16 cellular contexts compared by ENCODE assay signal in genomic region chr16:48511716-48512115, GRCh38.
DNase-seq lines count a peak whose midpoint lies in the region; ATAC-seq, FAIRE-seq and TF ChIP-seq lines count a peak whose summit lies in the region.
"Had no signal": no experiment of that assay in that cellular context is flagged by ENCODE, and none has a peak within 500 bp of the region (broad histone marks: within the 10 kb centered on the region; RNA-seq: fewer than 3 reads in every experiment).

No MANE protein-coding gene starts in this region.

- H3K4me1 ChIP-seq in left lung (no peaks in the 10 kb centered on the region), spleen (no peaks in the 10 kb centered on the region)

- peak; percentile 55 for FAIRE-seq in bronchial epithelial cell (lab: Jason Lieb, UNC)
- FAIRE-seq: D721Med had no signal

- 0 out of 2 replicates have a peak, but pooled peaks cover 8% of the 10 kb centered on the region for H3K9me3 Mint-ChIP-seq in HFFc6

- H3K27me3 Mint-ChIP-seq in HFFc6 (ENCODE audit: insufficient read depth) = peaks cover 13% of the 10 kb centered on the region

- H3K27ac ChIP-seq in left lung = no peak overlapping the region
- no peak overlapping the region for H3K27ac ChIP-seq in spleen

- 86 to 97% (median 96%) methylated on average over 3 of the region's 3 CpGs for WGBS in spleen, 5 donors

- no peaks in the 10 kb centered on the region for H3K36me3 Mint-ChIP-seq in HFFc6 (ENCODE audit: low read depth)
- H3K36me3 Mint-ChIP-seq: CD4-positive, alpha-beta memory T cell had no signal

- H3K36me3 ChIP-seq in bronchial epithelial cell (ENCODE audit: control insufficient read depth, insufficient read depth, low read length) = no peaks in the 10 kb centered on the region
- no peaks in the 10 kb centered on the region for H3K36me3 ChIP-seq in left lung
- no peaks in the 10 kb centered on the region for H3K36me3 ChIP-seq in spleen

- H3K9me3 ChIP-seq in left lung = peaks cover 0 to 7% of the 10 kb centered on the region in 2 donors
- peaks cover 0 to 12% (median 8%) of the 10 kb centered on the region in 8 donors for H3K9me3 ChIP-seq in spleen

- intact Hi-C loops in left lung (cut with DNase I) (no loop called here), spleen (cut with DNase I; ENCODE audit: low total_unique reads) (no loop called here)

- H3K4me3 Mint-ChIP-seq in HFFc6 = no peak overlapping the region
- H3K4me3 Mint-ChIP-seq: B cell; CD4-positive, alpha-beta memory T cell had no signal

- DNase-seq in HFFc6 (no peak), bronchial epithelial cell (ENCODE audit: low read depth) (peak; percentile 96), left lung (peak in 1 of 2 donors; percentile 21), spleen (peak; percentile 12), cerebellar nuclear complex (lab: John Stamatoyannopoulos, UW) (no peak), AG08396 (ENCODE audit: low spot score) (no peak)
- DNase-seq: ACHN; CD4-positive, alpha-beta memory T cell; GOT3; KG1; NCI-H1092 treated with DMSO at 0.1 percent for 48 hours; NCI-H1694; NCI-H2107 had no signal

- H3K4me1 Mint-ChIP-seq in HFFc6 (ENCODE audit: low read depth) = peaks cover 17% of the 10 kb centered on the region
- H3K4me1 Mint-ChIP-seq: B cell; CD4-positive, alpha-beta memory T cell had no signal

- TF ChIP-seq POLR2A in spleen (IDR thresholded peaks at IDR 0.05) (no peak), GM18505 (IDR thresholded peaks at IDR 0.05; ENCODE audit: borderline replicate concordance, extremely low read depth, insufficient read depth, insufficient read length) (no peak)

- peak; percentile 47 for ATAC-seq in left lung
- ATAC-seq in GM18505 (IDR thresholded peaks at IDR 0.05; ENCODE audit: unreplicated experiment) = no peak

- H3K4me3 ChIP-seq in bronchial epithelial cell (ENCODE audit: low read depth, low read length) (no peak overlapping the region), left lung (no peak overlapping the region), spleen (no peak overlapping the region)

- TF ChIP-seq CTCF in HFFc6 (IDR thresholded peaks at IDR 0.05) = no peak
- TF ChIP-seq CTCF in bronchial epithelial cell (IDR thresholded peaks at IDR 0.05; ENCODE audit: insufficient read depth, low read length, severe bottlenecking) = no peak
- TF ChIP-seq CTCF in left lung (IDR thresholded peaks at IDR 0.05) = no peak
- no peak for TF ChIP-seq CTCF in spleen (IDR thresholded peaks at IDR 0.05 in 8 of 11, conservative IDR thresholded peaks at IDR 0.05 in 3 of 11)

- no peaks in the 10 kb centered on the region for H3K27me3 ChIP-seq in bronchial epithelial cell (ENCODE audit: control insufficient read depth, insufficient read depth, low read length)
- H3K27me3 ChIP-seq in left lung = no peaks in the 10 kb centered on the region
- H3K27me3 ChIP-seq in spleen (replicated peaks in 1 of 7) = no peaks in the 10 kb centered on the region

- peak overlapping the region; percentile 53; the same call in 1 of the 2 replicates for H3K27ac Mint-ChIP-seq in HFFc6
- H3K27ac Mint-ChIP-seq: B cell; CD4-positive, alpha-beta memory T cell had no signal

Comparison
In these comparisons a context has a peak if more than half of its experiments do, and no peak if none do; other contexts are left out.
1. DNase-seq: peak in bronchial epithelial cell (single experiment) and spleen (single experiment); none in HFFc6 (single experiment), cerebellar nuclear complex (0 of 2) and AG08396 (single experiment).